Comparison of ENCODE assay signal across 2 cellular contexts in the genomic region with DNA sequence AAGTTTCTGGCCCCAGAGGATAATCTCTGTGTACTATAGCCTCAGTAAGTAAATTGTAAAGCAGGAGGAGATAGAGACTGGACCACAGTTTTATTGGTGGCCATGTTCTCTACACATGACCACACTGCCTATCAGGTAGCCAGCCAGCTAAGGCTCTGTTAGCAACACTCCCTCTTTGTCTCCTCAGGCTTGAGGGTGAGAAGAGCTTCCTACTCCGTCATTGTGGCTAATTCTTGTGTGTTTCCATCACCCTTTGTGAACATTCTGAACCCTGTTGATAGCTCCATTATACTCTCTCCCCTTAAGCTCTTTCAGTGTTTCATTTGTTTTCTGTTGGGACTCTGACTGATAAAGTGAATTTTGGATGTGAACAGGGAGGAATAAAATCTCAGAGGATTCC.
TF ChIP-seq lines count a peak whose summit lies in the region.

No MANE protein-coding gene starts in this region.

TF ChIP-seq in SK-N-SH, 30 proteins besides CTCF, POLR2A, EP300 and RAD21 (continued from another document):
- TF ChIP-seq, protein P1, sequence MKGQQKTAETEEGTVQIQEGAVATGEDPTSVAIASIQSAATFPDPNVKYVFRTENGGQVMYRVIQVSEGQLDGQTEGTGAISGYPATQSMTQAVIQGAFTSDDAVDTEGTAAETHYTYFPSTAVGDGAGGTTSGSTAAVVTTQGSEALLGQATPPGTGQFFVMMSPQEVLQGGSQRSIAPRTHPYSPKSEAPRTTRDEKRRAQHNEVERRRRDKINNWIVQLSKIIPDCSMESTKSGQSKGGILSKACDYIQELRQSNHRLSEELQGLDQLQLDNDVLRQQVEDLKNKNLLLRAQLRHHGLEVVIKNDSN (IDR thresholded peaks at IDR 0.05; ENCODE audit: borderline replicate concordance, low read depth), result no peak
- TF ChIP-seq NFIC (IDR thresholded peaks at IDR 0.05; ENCODE audit: borderline replicate concordance) (no peak), RXRA (IDR thresholded peaks at IDR 0.05; ENCODE audit: borderline replicate concordance, low read depth) (no peak), MEF2A (IDR thresholded peaks at IDR 0.05; ENCODE audit: borderline replicate concordance, low read depth) (no peak), MXI1 (IDR thresholded peaks at IDR 0.05; ENCODE audit: low read depth, low read length) (no peak), FOXJ3 (CRISPR knock-in tag; IDR thresholded peaks at IDR 0.05) (no peak), CHD2 (IDR thresholded peaks at IDR 0.05; ENCODE audit: low read length, partially characterized antibody) (no peak), FOSL2 (IDR thresholded peaks at IDR 0.05; ENCODE audit: borderline replicate concordance, low read depth) (no peak), SIN3A (IDR thresholded peaks at IDR 0.05; ENCODE audit: borderline replicate concordance, low read depth, low read length) (no peak), YY1 (IDR thresholded peaks at IDR 0.05; ENCODE audit: low read depth) (no peak), GATA2 (CRISPR knock-in tag; IDR thresholded peaks at IDR 0.05) (no peak)
- TF ChIP-seq, protein P2, sequence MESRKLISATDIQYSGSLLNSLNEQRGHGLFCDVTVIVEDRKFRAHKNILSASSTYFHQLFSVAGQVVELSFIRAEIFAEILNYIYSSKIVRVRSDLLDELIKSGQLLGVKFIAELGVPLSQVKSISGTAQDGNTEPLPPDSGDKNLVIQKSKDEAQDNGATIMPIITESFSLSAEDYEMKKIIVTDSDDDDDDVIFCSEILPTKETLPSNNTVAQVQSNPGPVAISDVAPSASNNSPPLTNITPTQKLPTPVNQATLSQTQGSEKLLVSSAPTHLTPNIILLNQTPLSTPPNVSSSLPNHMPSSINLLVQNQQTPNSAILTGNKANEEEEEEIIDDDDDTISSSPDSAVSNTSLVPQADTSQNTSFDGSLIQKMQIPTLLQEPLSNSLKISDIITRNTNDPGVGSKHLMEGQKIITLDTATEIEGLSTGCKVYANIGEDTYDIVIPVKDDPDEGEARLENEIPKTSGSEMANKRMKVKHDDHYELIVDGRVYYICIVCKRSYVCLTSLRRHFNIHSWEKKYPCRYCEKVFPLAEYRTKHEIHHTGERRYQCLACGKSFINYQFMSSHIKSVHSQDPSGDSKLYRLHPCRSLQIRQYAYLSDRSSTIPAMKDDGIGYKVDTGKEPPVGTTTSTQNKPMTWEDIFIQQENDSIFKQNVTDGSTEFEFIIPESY (IDR thresholded peaks at IDR 0.05; ENCODE audit: borderline replicate concordance, low read depth), result no peak
- TF ChIP-seq, protein P3, sequence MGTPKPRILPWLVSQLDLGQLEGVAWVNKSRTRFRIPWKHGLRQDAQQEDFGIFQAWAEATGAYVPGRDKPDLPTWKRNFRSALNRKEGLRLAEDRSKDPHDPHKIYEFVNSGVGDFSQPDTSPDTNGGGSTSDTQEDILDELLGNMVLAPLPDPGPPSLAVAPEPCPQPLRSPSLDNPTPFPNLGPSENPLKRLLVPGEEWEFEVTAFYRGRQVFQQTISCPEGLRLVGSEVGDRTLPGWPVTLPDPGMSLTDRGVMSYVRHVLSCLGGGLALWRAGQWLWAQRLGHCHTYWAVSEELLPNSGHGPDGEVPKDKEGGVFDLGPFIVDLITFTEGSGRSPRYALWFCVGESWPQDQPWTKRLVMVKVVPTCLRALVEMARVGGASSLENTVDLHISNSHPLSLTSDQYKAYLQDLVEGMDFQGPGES (IDR thresholded peaks at IDR 0.05; ENCODE audit: low read depth, low read length), result no peak
- TF ChIP-seq, protein P4, sequence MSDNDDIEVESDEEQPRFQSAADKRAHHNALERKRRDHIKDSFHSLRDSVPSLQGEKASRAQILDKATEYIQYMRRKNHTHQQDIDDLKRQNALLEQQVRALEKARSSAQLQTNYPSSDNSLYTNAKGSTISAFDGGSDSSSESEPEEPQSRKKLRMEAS (IDR thresholded peaks at IDR 0.05; ENCODE audit: low read depth), result no peak

TF ChIP-seq in SK-N-SH treated with all-trans-retinoic acid at 6 μM for 48 hours, 23 proteins besides CTCF, POLR2A, EP300 and RAD21 (continued from another document):
- no peak for TF ChIP-seq SNAI2 (CRISPR knock-in tag; IDR thresholded peaks at IDR 0.05)
